ENCODE assay signal across 30 cellular contexts in the genomic region with DNA sequence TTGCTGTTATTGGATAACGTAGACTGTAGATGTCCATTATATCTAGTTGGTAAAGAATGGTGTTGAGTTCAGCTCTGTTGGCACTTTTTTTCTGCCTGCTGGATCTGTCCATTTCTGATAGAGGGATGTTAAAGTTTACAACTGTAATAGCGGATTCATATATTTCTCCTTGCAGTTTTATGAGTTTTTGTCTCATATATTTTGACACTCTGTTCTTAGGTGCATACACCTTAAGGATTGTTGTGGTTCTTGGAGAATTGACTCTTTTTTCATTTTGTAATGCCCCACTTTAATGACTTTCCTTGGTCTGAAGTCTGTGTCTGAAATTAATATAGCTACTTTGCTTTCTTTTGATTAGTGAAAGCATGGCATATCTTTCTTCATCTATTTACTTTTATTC.
"Had no signal": no experiment of that assay in that cellular context is flagged by ENCODE, and none has a peak within 500 bp of the region (broad histone marks: within the 10 kb centered on the region; RNA-seq: fewer than 3 reads in every experiment).

No MANE protein-coding gene starts in this region.

- DNase-seq: activated B cell treated with CpG ODN at 0.5 μM for 24 hours; activated CD4-positive, alpha-beta T cell treated with anti-CD3 and anti-CD28 coated beads for 48 hours; activated CD4-positive, alpha-beta T cell treated with anti-CD3 and anti-CD28 coated beads, Interleukin-2, amount 50 U/mL, for 1 hour; activated CD4-positive, alpha-beta T cell treated with anti-CD3 and anti-CD28 coated beads, Interleukin-2, amount 50 U/mL, for 48 hours; activated CD8-positive, alpha-beta memory T cell treated with anti-CD3 and anti-CD28 coated beads for 24 hours; activated CD8-positive, alpha-beta T cell treated with anti-CD3 and anti-CD28 coated beads for 36 hours; activated effector memory CD4-positive, alpha-beta T cell treated with Interleukin-2 at 50 U/mL for 16 hours; activated gamma-delta T cell treated with Interleukin-2 at 50 U/mL for 16 hours; activated naive CD4-positive, alpha-beta T cell treated with anti-CD3 and anti-CD28 coated beads, Interleukin-2, amount 50 U/mL, for 16 hours; activated naive CD4-positive, alpha-beta T cell treated with Interleukin-2 at 50 U/mL for 16 hours; activated T-cell treated with anti-CD3 and anti-CD28 coated beads, Interleukin-2, amount 50 U/mL, for 4 hours; amniotic stem cell; anterior cingulate cortex; brain microvascular endothelial cell; caudate nucleus; cerebellar nuclear complex; colonic mucosa; effector CD8-positive, alpha-beta T cell; endodermal cell; foreskin fibroblast; head of caudate nucleus; T1000; WERI-Rb-1 had no signal

- H3K9me3 ChIP-seq: colonic mucosa had no signal

- H3K27ac ChIP-seq: brain microvascular endothelial cell, colonic mucosa, WERI-Rb-1 had no signal

- H3K27me3 ChIP-seq: brain microvascular endothelial cell, colonic mucosa had no signal

- H3K36me3 ChIP-seq: colonic mucosa had no signal

- H3K4me3 ChIP-seq: colonic mucosa had no signal

- H3K4me3 Mint-ChIP-seq: activated B cell treated with CpG ODN at 0.5 μM for 24 hours; activated CD8-positive, alpha-beta T cell treated with anti-CD3 and anti-CD28 coated beads for 36 hours; activated naive CD8-positive, alpha-beta T cell; activated T-cell treated with anti-CD3 and anti-CD28 coated beads, Interleukin-2, amount 50 U/mL, for 4 hours; activated T-helper 17 cell treated with anti-CD3 and anti-CD28 coated beads, Interleukin-2, amount 50 U/mL, for 72 hours; endodermal cell; T-helper 1 cell treated with Interleukin-12 subunit alpha and Interleukin-12 subunit beta and Interleukin-4 antibody, amounts not matched to agents 30 μg/mL and 1 μg/mL, for 36 hours; T-helper 2 cell treated with Interferon-gamma antibody and Interleukin-4, amounts not matched to agents 5 μg/mL and 100 μg/mL, for 36 hours had no signal

- H3K9me3 Mint-ChIP-seq: activated B cell treated with CpG ODN at 0.5 μM for 24 hours; activated CD8-positive, alpha-beta T cell treated with anti-CD3 and anti-CD28 coated beads for 36 hours; activated T-cell treated with anti-CD3 and anti-CD28 coated beads, Interleukin-2, amount 50 U/mL, for 4 hours; activated T-helper 17 cell treated with anti-CD3 and anti-CD28 coated beads, Interleukin-2, amount 50 U/mL, for 72 hours; endodermal cell; T-helper 1 cell treated with Interleukin-12 subunit alpha and Interleukin-12 subunit beta and Interleukin-4 antibody, amounts not matched to agents 30 μg/mL and 1 μg/mL, for 36 hours; T-helper 2 cell treated with Interferon-gamma antibody and Interleukin-4, amounts not matched to agents 5 μg/mL and 100 μg/mL, for 36 hours had no signal

- H3K27me3 Mint-ChIP-seq: activated B cell treated with CpG ODN at 0.5 μM for 24 hours; activated CD8-positive, alpha-beta T cell treated with anti-CD3 and anti-CD28 coated beads for 36 hours; activated naive CD8-positive, alpha-beta T cell; activated T-helper 17 cell treated with anti-CD3 and anti-CD28 coated beads, Interleukin-2, amount 50 U/mL, for 72 hours had no signal

- H3K4me1 ChIP-seq: colonic mucosa had no signal

- H3K27ac Mint-ChIP-seq: activated B cell treated with CpG ODN at 0.5 μM for 24 hours; activated CD8-positive, alpha-beta T cell treated with anti-CD3 and anti-CD28 coated beads for 36 hours; activated naive CD8-positive, alpha-beta T cell; activated T-helper 17 cell treated with anti-CD3 and anti-CD28 coated beads, Interleukin-2, amount 50 U/mL, for 72 hours; endodermal cell; T-helper 1 cell treated with Interleukin-12 subunit alpha and Interleukin-12 subunit beta and Interleukin-4 antibody, amounts not matched to agents 30 μg/mL and 1 μg/mL, for 36 hours; T-helper 2 cell treated with Interferon-gamma antibody and Interleukin-4, amounts not matched to agents 5 μg/mL and 100 μg/mL, for 36 hours had no signal

- ATAC-seq: activated CD4-positive, CD25-positive, alpha-beta regulatory T cell treated with anti-CD3 and anti-CD28 coated beads, Interleukin-2, amount 50 U/mL, for 24 hours; activated CD8-positive, alpha-beta T cell treated with anti-CD3 and anti-CD28 coated beads for 36 hours; activated T-cell treated with anti-CD3 and anti-CD28 coated beads, Interleukin-2, amount 50 U/mL, for 4 hours; activated T-helper 17 cell treated with anti-CD3 and anti-CD28 coated beads, Interleukin-2, amount 50 U/mL, for 72 hours; esophagus mucosa had no signal

- FAIRE-seq: astrocyte had no signal
